In the genomic region with DNA sequence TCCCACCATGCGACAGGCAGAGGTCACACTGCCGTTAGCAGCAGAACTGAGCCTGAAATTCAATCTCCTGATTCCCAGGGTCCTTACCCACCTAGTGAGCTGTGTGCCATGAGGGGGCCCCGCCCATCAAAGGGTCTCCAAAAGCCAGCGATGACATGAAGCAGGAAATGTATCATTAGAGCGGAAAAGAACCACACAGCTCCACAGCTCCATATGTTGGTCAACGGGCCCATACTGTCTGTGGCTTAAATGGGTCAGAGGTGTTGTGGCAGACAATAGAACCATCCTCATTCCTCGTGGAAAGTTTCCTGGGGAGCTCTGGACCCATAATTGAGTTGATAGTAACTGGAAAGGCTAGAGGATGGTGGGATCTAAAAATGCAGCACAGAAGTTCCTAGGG, we compare ENCODE assay signal across 21 cellular contexts.
"Had no signal": no experiment of that assay in that cellular context is flagged by ENCODE, and none has a peak within 500 bp of the region (broad histone marks: within the 10 kb centered on the region; RNA-seq: fewer than 3 reads in every experiment).

No MANE protein-coding gene starts in this region.

- H3K4me3 ChIP-seq: adrenal gland, prostate gland had no signal

- H3K9me3 ChIP-seq: adrenal gland, prostate gland had no signal

- H3K27ac Mint-ChIP-seq: activated naive CD4-positive, alpha-beta T cell treated with anti-CD3 and anti-CD28 coated beads, Interleukin-2, amount 50 U/mL, for 72 hours; activated T-cell treated with anti-CD3 and anti-CD28 coated beads, Interleukin-2, amount 50 U/mL, for 72 hours; stimulated activated naive CD8-positive, alpha-beta T cell treated with anti-CD3 and anti-CD28 coated beads, Interleukin-15, Interleukin-2, amounts not matched to agents 100 ng/mL and 50 ng/mL, for 24 hours; T-helper 1 cell treated with Interleukin-12 subunit alpha and Interleukin-12 subunit beta and Interleukin-4 antibody, amounts not matched to agents 30 μg/mL and 1 μg/mL, for 36 hours; type B pancreatic cell had no signal

- DNase-seq: activated CD4-positive, alpha-beta T cell treated with anti-CD3 and anti-CD28 coated beads for 1 hour; activated CD4-positive, alpha-beta T cell treated with anti-CD3 and anti-CD28 coated beads, Interleukin-2, amount 50 U/mL, for 4 hours; activated gamma-delta T cell; activated T-cell treated with anti-CD3 and anti-CD28 coated beads, Interleukin-2, amount 50 U/mL, for 72 hours; adrenal gland; effector memory CD4-positive, alpha-beta T cell; foreskin fibroblast; hippocampal formation; islet precursor cell; left colon; mammary epithelial cell; right cardiac atrium; stimulated activated CD4-positive, alpha-beta T cell treated with anti-CD3 and anti-CD28 coated beads, Interleukin-2, amount 100 ng/mL, for 24 hours; WERI-Rb-1 had no signal

- H3K9me3 Mint-ChIP-seq: activated naive CD4-positive, alpha-beta T cell treated with anti-CD3 and anti-CD28 coated beads, Interleukin-2, amount 50 U/mL, for 72 hours; activated T-cell treated with anti-CD3 and anti-CD28 coated beads, Interleukin-2, amount 50 U/mL, for 72 hours; neural crest cell; stimulated activated naive CD8-positive, alpha-beta T cell treated with anti-CD3 and anti-CD28 coated beads, Interleukin-15, Interleukin-2, amounts not matched to agents 100 ng/mL and 50 ng/mL, for 24 hours; T-helper 1 cell treated with Interleukin-12 subunit alpha and Interleukin-12 subunit beta and Interleukin-4 antibody, amounts not matched to agents 30 μg/mL and 1 μg/mL, for 36 hours; type B pancreatic cell had no signal

- H3K36me3 Mint-ChIP-seq: activated naive CD4-positive, alpha-beta T cell treated with anti-CD3 and anti-CD28 coated beads, Interleukin-2, amount 50 U/mL, for 72 hours; type B pancreatic cell had no signal

- ATAC-seq: activated naive CD4-positive, alpha-beta T cell treated with anti-CD3 and anti-CD28 coated beads, Interleukin-2, amount 50 U/mL, for 72 hours; activated T-cell treated with anti-CD3 and anti-CD28 coated beads, Interleukin-2, amount 50 U/mL, for 72 hours; left colon; right cardiac atrium had no signal

- H3K27me3 Mint-ChIP-seq: stimulated activated naive CD8-positive, alpha-beta T cell treated with anti-CD3 and anti-CD28 coated beads, Interleukin-15, Interleukin-2, amounts not matched to agents 100 ng/mL and 50 ng/mL, for 24 hours; type B pancreatic cell had no signal

- H3K27ac ChIP-seq: prostate gland, WERI-Rb-1 had no signal

- H3K4me1 ChIP-seq: adrenal gland, prostate gland had no signal

- H3K27me3 ChIP-seq: adrenal gland had no signal

- FAIRE-seq: bronchial epithelial cell had no signal

- H3K4me3 Mint-ChIP-seq: activated T-cell treated with anti-CD3 and anti-CD28 coated beads, Interleukin-2, amount 50 U/mL, for 72 hours; neural crest cell; stimulated activated naive CD8-positive, alpha-beta T cell treated with anti-CD3 and anti-CD28 coated beads, Interleukin-15, Interleukin-2, amounts not matched to agents 100 ng/mL and 50 ng/mL, for 24 hours; T-helper 1 cell treated with Interleukin-12 subunit alpha and Interleukin-12 subunit beta and Interleukin-4 antibody, amounts not matched to agents 30 μg/mL and 1 μg/mL, for 36 hours; type B pancreatic cell had no signal

- H3K36me3 ChIP-seq: adrenal gland, prostate gland, WERI-Rb-1 had no signal
